19 cellular contexts compared by ENCODE assay signal in genomic region chr2:238016526-238016925, GRCh38. TPM values are rescaled to one million over a fixed set of nuclear protein-coding genes. Genes with fewer than 3 reads are reported as not detected.
DNase-seq lines count a peak whose midpoint lies in the region; ATAC-seq, FAIRE-seq and TF ChIP-seq lines count a peak whose summit lies in the region.
"Had no signal": no experiment of that assay in that cellular context is flagged by ENCODE, and none has a peak within 500 bp of the region (broad histone marks: within the 10 kb centered on the region; RNA-seq: fewer than 3 reads in every experiment).

No MANE protein-coding gene starts in this region.

- H3K4me2 ChIP-seq in HepG2 (ENCODE audit: low read depth, low read length) = no peak overlapping the region
- H3K4me2 ChIP-seq: GM23338 had no signal

- TF ChIP-seq RAD21 in HepG2 (CRISPR knock-in tag; IDR thresholded peaks at IDR 0.05) = no peak

- in situ Hi-C loops in HepG2 (cut with HindIII; ENCODE audit: extremely low pct_ligation_motif_present, low pct_unique_long_range_greater_than_20kb) = no loop called here

- H3K9ac ChIP-seq in HepG2 (ENCODE audit: insufficient read depth, low read depth, low read length) = no peak overlapping the region

- TF ChIP-seq CTCF in HepG2 (CRISPR knock-in tag; IDR thresholded peaks at IDR 0.05) (no peak), left lung (IDR thresholded peaks at IDR 0.05) (no peak)

- H3K4me3 ChIP-seq in HepG2 (replicated peaks in 1 of 3; ENCODE audit: insufficient read depth in 1 of 3, low read depth in 2 of 3, low read length in 3 of 3) = no peak overlapping the region
- H3K4me3 ChIP-seq in left lung = no peak overlapping the region
- H3K4me3 ChIP-seq: GM23338, SJSA1 had no signal

- H3K4me3 Mint-ChIP-seq in activated naive CD8-positive, alpha-beta T cell treated with anti-CD3 and anti-CD28 coated beads, Interleukin-2, amount 50 U/mL, for 24 hours = no peak overlapping the region
- H3K4me3 Mint-ChIP-seq: CD4-positive, alpha-beta memory T cell; GM23338 had no signal

- no peak for TF ChIP-seq EP300 in HepG2 (IDR thresholded peaks at IDR 0.05; ENCODE audit: low read depth in 2 of 2, low read length in 2 of 2)
- TF ChIP-seq EP300 in HepG2 (CRISPR knock-in tag; IDR thresholded peaks at IDR 0.05; ENCODE audit: borderline replicate concordance) = no peak

- no peak for FAIRE-seq in HepG2 (lab: Jason Lieb, UNC)
- FAIRE-seq: D721Med, HTR-8/SVneo had no signal

- no peaks in the 10 kb centered on the region for H3K79me2 ChIP-seq in HepG2 (ENCODE audit: insufficient read depth, low read length)

- H3K4me1 ChIP-seq in HepG2 (ENCODE audit: insufficient read depth, low read length) (no peaks in the 10 kb centered on the region), left lung (no peaks in the 10 kb centered on the region)
- H3K4me1 ChIP-seq: SJSA1 had no signal

- no peaks in the 10 kb centered on the region for H3K9me3 Mint-ChIP-seq in activated naive CD8-positive, alpha-beta T cell treated with anti-CD3 and anti-CD28 coated beads, Interleukin-2, amount 50 U/mL, for 24 hours
- H3K9me3 Mint-ChIP-seq: CD4-positive, alpha-beta memory T cell; GM23338 had no signal

- 96% methylated on average over 8 of the region's 8 CpGs for WGBS in HepG2 (ENCODE audit: low lambda C conversion rate)

- H3K27ac ChIP-seq in HepG2 (ENCODE audit: extremely low read length, insufficient read depth, low read length) (no peak overlapping the region), left lung (no peak overlapping the region)
- H3K27ac ChIP-seq: SJSA1 had no signal

- POLR2A ChIA-PET in HepG2 (lab: Yijun Ruan, JAX) = no interaction called here

- no peaks in the 10 kb centered on the region for H3K27me3 ChIP-seq in HepG2 (ENCODE audit: control insufficient read depth in 1 of 2, insufficient read depth in 2 of 2, low read length in 2 of 2)
- no peaks in the 10 kb centered on the region for H3K27me3 ChIP-seq in left lung
- H3K27me3 ChIP-seq: SJSA1 had no signal

- H2AFZ ChIP-seq in HepG2 (ENCODE audit: low read length) = no peak overlapping the region
- H2AFZ ChIP-seq: GM23338 had no signal

- no peak overlapping the region for H3K27ac Mint-ChIP-seq in activated naive CD8-positive, alpha-beta T cell treated with anti-CD3 and anti-CD28 coated beads, Interleukin-2, amount 50 U/mL, for 24 hours
- H3K27ac Mint-ChIP-seq: GM23338 had no signal

- DNase-seq in activated CD8-positive, alpha-beta memory T cell treated with anti-CD3 and anti-CD28 coated beads, Interleukin-2, amount 50 U/mL, for 48 hours = peak; percentile 26
- DNase-seq in activated CD8-positive, alpha-beta memory T cell treated with anti-CD3 and anti-CD28 coated beads, Interleukin-2, amount 50 U/mL, for 4 hours = no peak
- DNase-seq in NCI-H2029 treated with DMSO at 0.1 percent for 48 hours (lab: John Stamatoyannopoulos, UW) = peak; percentile 69
- DNase-seq in HepG2 (ENCODE audit: low spot score) = no peak
- no peak for DNase-seq in activated naive CD8-positive, alpha-beta T cell treated with anti-CD3 and anti-CD28 coated beads, Interleukin-2, amount 50 U/mL, for 24 hours
- no peak for DNase-seq in stimulated activated CD4-positive, alpha-beta T cell treated with anti-CD3 and anti-CD28 coated beads, Interleukin-2, amount 100 ng/mL, for 24 hours
- no peak for DNase-seq in left lung
- DNase-seq in NAMALWA (ENCODE audit: low spot score) = no peak
- DNase-seq: AML-193; CD4-positive, alpha-beta memory T cell; GF-D8; NCI-H1694; NCI-H2171; NCI-H524 treated with DMSO at 0.1 percent for 48 hours; RPMI8226 had no signal

- ATAC-seq in HepG2 (no peak), left lung (no peak)
- no peak for ATAC-seq in activated naive CD8-positive, alpha-beta T cell treated with anti-CD3 and anti-CD28 coated beads, Interleukin-2, amount 50 U/mL, for 24 hours

- H3K9me3 ChIP-seq in HepG2 (ENCODE audit: low read length) (no peaks in the 10 kb centered on the region), left lung (no peaks in the 10 kb centered on the region)
- H3K9me3 ChIP-seq: SJSA1 had no signal

- no peaks in the 10 kb centered on the region for H3K27me3 Mint-ChIP-seq in activated naive CD8-positive, alpha-beta T cell treated with anti-CD3 and anti-CD28 coated beads, Interleukin-2, amount 50 U/mL, for 24 hours
- H3K27me3 Mint-ChIP-seq: CD4-positive, alpha-beta memory T cell had no signal

- CTCF ChIA-PET in HepG2 (lab: Yijun Ruan, JAX; ENCODE audit: low intra/inter-chr PET ratio, low total read pairs) = interaction anchor here (2.3 kb wide), 1 partner anchor 158 kb away, joined by 10 read pairs; no protein-coding TSS in a partner anchor

- H3K4me1 Mint-ChIP-seq in activated naive CD8-positive, alpha-beta T cell treated with anti-CD3 and anti-CD28 coated beads, Interleukin-2, amount 50 U/mL, for 24 hours = peaks cover 32% of the 10 kb centered on the region
- H3K4me1 Mint-ChIP-seq: GM23338 had no signal

- BruUV-seq in HepG2 (replicated peaks; lab: Mats Ljungman, UMichigan) = no TSS peak

- H3K36me3 ChIP-seq in HepG2 (replicated peaks in 1 of 2; ENCODE audit: control insufficient read depth in 1 of 2, insufficient read depth in 2 of 2, low read length in 2 of 2) (peaks cover 15 to 36% of the 10 kb centered on the region in 2 experiments; a peak in 4 of 5 replicates), left lung (peaks cover 0 to 60% of the 10 kb centered on the region in 2 donors)
- H3K36me3 ChIP-seq: SJSA1 had no signal

- no peak for TF ChIP-seq POLR2A in HepG2 (IDR thresholded peaks at IDR 0.05; ENCODE audit: insufficient read depth in 1 of 2, low read depth in 2 of 2, low read length in 2 of 2)

- no peaks in the 10 kb centered on the region for H4K20me1 ChIP-seq in HepG2 (ENCODE audit: insufficient read depth, low read length)

- peaks cover 48% of the 10 kb centered on the region for H3K36me3 Mint-ChIP-seq in activated naive CD8-positive, alpha-beta T cell treated with anti-CD3 and anti-CD28 coated beads, Interleukin-2, amount 50 U/mL, for 24 hours (ENCODE audit: low read depth)

- intact Hi-C loops in HepG2 (cut with micrococcal nuclease; ENCODE audit: unreplicated experiment) = no loop called here
- intact Hi-C loops in left lung (cut with DNase I) = no loop called here

TF ChIP-seq in HepG2, 621 proteins besides CTCF, POLR2A, EP300 and RAD21 (continues in another document):
- no peak for TF ChIP-seq DMAP1 (CRISPR knock-in tag; IDR thresholded peaks at IDR 0.05)
- TF ChIP-seq NRL (CRISPR knock-in tag; IDR thresholded peaks at IDR 0.05; ENCODE audit: borderline replicate concordance) = no peak
- TF ChIP-seq MAFF (IDR thresholded peaks at IDR 0.05; ENCODE audit: low read depth, low read length) = 0 out of 2 replicates have a peak, but pooled peaks have one; percentile 13
- no peak for TF ChIP-seq MLLT10 (CRISPR knock-in tag; IDR thresholded peaks at IDR 0.05)
- TF ChIP-seq ZNF101 (CRISPR knock-in tag; IDR thresholded peaks at IDR 0.05; ENCODE audit: borderline replicate concordance, low read depth) = no peak

RNA-seq across cellular contexts. Expression of gene SCLY, which starts 44.3 kb away (rescaled TPM):
- 31.6 and 38.6 TPM in 2 replicates for total RNA-seq in HepG2 (2016; rRNA removed; fragmentation: Illumina TruSeq; extraction: Trizol)
- total RNA-seq in HepG2 (2016; cell fraction: cytosol; rRNA removed; fragmentation: Illumina TruSeq; extraction: Trizol; ENCODE audit: low read depth) = 12.3 and 14.5 TPM in 2 replicates
- 30.5 and 37.5 TPM in 2 replicates for total RNA-seq in HepG2 (2016; cell fraction: insoluble cytoplasmic fraction; rRNA removed; fragmentation: Illumina TruSeq; extraction: Trizol)
- 23.6 and 24.7 TPM in 2 replicates for total RNA-seq in HepG2 (2016; cell fraction: membrane; rRNA removed; fragmentation: Illumina TruSeq; extraction: Trizol)
- total RNA-seq in HepG2 (2016; cell fraction: nucleus; rRNA removed; fragmentation: Illumina TruSeq; extraction: Trizol) = 29.1 and 39.0 TPM in 2 replicates
- 27.9 and 29.8 TPM in 2 replicates for polyA plus RNA-seq in HepG2 (2011; rRNA removed)
- 17.1 and 23.0 TPM in 2 replicates for polyA plus RNA-seq in HepG2 (2011; cell fraction: cytosol; rRNA removed)
- polyA plus RNA-seq in HepG2 (2011; cell fraction: nucleus; rRNA removed) = 64.3 and 65.1 TPM in 2 replicates
- polyA plus RNA-seq in HepG2 (2012) = 22.1 and 29.8 TPM in 2 replicates
- polyA plus RNA-seq in HepG2 (2016; cell fraction: cytosol; fragmentation: Illumina TruSeq; extraction: Trizol; ENCODE audit: low read depth) = 13.7 and 14.3 TPM in 2 replicates
- polyA plus RNA-seq in HepG2 (2016; cell fraction: insoluble cytoplasmic fraction; fragmentation: Illumina TruSeq; extraction: Trizol; ENCODE audit: low read depth) = 25.9 and 34.7 TPM in 2 replicates
- polyA plus RNA-seq in HepG2 (2016; cell fraction: membrane; fragmentation: Illumina TruSeq; extraction: Trizol; ENCODE audit: low read depth) = 18.7 and 19.5 TPM in 2 replicates
- polyA plus RNA-seq in HepG2 (2016; cell fraction: nucleus; fragmentation: Illumina TruSeq; extraction: Trizol; ENCODE audit: insufficient read depth, low read depth) = 41.1 and 45.5 TPM in 2 replicates
- 43.6 and 66.5 TPM in 2 replicates for polyA minus RNA-seq in HepG2 (2011; rRNA and poly(A)+ RNA removed; ENCODE audit: low replicate concordance)
- 13.8 and 14.8 TPM in 2 replicates for polyA minus RNA-seq in HepG2 (2011; cell fraction: cytosol; rRNA and poly(A)+ RNA removed)
- polyA minus RNA-seq in HepG2 (2011; cell fraction: nucleus; rRNA and poly(A)+ RNA removed) = 50.2 and 65.3 TPM in 2 replicates
- 10 to 100 TPM; 10.9 to 20.9 TPM for total RNA-seq in left lung

RNA-seq across cellular contexts. Expression of gene UBE2F, which starts 49.7 kb away (rescaled TPM):
- 73.1 and 79.8 TPM in 2 replicates for total RNA-seq in HepG2 (2016; rRNA removed; fragmentation: Illumina TruSeq; extraction: Trizol)
- 177 and 237 TPM in 2 replicates for total RNA-seq in HepG2 (2016; cell fraction: cytosol; rRNA removed; fragmentation: Illumina TruSeq; extraction: Trizol; ENCODE audit: low read depth)
- 65.1 and 76.9 TPM in 2 replicates for total RNA-seq in HepG2 (2016; cell fraction: insoluble cytoplasmic fraction; rRNA removed; fragmentation: Illumina TruSeq; extraction: Trizol)
- total RNA-seq in HepG2 (2016; cell fraction: membrane; rRNA removed; fragmentation: Illumina TruSeq; extraction: Trizol) = 185 and 204 TPM in 2 replicates
- 34.3 and 36.3 TPM in 2 replicates for total RNA-seq in HepG2 (2016; cell fraction: nucleus; rRNA removed; fragmentation: Illumina TruSeq; extraction: Trizol)
- 27.3 and 35.4 TPM in 2 replicates for polyA plus RNA-seq in HepG2 (2011; rRNA removed)
- 41.8 and 45.9 TPM in 2 replicates for polyA plus RNA-seq in HepG2 (2011; cell fraction: cytosol; rRNA removed)
- polyA plus RNA-seq in HepG2 (2011; cell fraction: nucleus; rRNA removed) = 13.6 and 17.3 TPM in 2 replicates
- 40.6 and 43.1 TPM in 2 replicates for polyA plus RNA-seq in HepG2 (2012)
- polyA plus RNA-seq in HepG2 (2016; cell fraction: cytosol; fragmentation: Illumina TruSeq; extraction: Trizol; ENCODE audit: low read depth) = 290 and 368 TPM in 2 replicates
- polyA plus RNA-seq in HepG2 (2016; cell fraction: insoluble cytoplasmic fraction; fragmentation: Illumina TruSeq; extraction: Trizol; ENCODE audit: low read depth) = 92.1 and 108 TPM in 2 replicates
- 202 and 262 TPM in 2 replicates for polyA plus RNA-seq in HepG2 (2016; cell fraction: membrane; fragmentation: Illumina TruSeq; extraction: Trizol; ENCODE audit: low read depth)
- polyA plus RNA-seq in HepG2 (2016; cell fraction: nucleus; fragmentation: Illumina TruSeq; extraction: Trizol; ENCODE audit: insufficient read depth, low read depth) = 52.7 and 59.5 TPM in 2 replicates
- polyA minus RNA-seq in HepG2 (2011; rRNA and poly(A)+ RNA removed; ENCODE audit: low replicate concordance) = 12.1 and 13.1 TPM in 2 replicates
- polyA minus RNA-seq in HepG2 (2011; cell fraction: cytosol; rRNA and poly(A)+ RNA removed) = 14.9 and 15.7 TPM in 2 replicates
- 29.1 and 31.0 TPM in 2 replicates for polyA minus RNA-seq in HepG2 (2011; cell fraction: nucleus; rRNA and poly(A)+ RNA removed)
- 10 to 100 TPM; 48.5 to 58.9 TPM for total RNA-seq in left lung

Comparison
In these comparisons a context has a peak if more than half of its experiments do, and no peak if none do; other contexts are left out.
1. DNase-seq: peak in activated CD8-positive, alpha-beta memory T cell treated with anti-CD3 and anti-CD28 coated beads, Interleukin-2, amount 50 U/mL, for 48 hours (single experiment) and NCI-H2029 treated with DMSO at 0.1 percent for 48 hours (single experiment); none in activated CD8-positive, alpha-beta memory T cell treated with anti-CD3 and anti-CD28 coated beads, Interleukin-2, amount 50 U/mL, for 4 hours (single experiment), HepG2 (single experiment), activated naive CD8-positive, alpha-beta T cell treated with anti-CD3 and anti-CD28 coated beads, Interleukin-2, amount 50 U/mL, for 24 hours (single experiment), stimulated activated CD4-positive, alpha-beta T cell treated with anti-CD3 and anti-CD28 coated beads, Interleukin-2, amount 100 ng/mL, for 24 hours (0 of 2), left lung (0 of 2) and NAMALWA (single experiment).